Comparison of ENCODE assay signal across 8 cellular contexts in genomic region chr15:92819312-92820232, GRCh38.
A peak's percentile ranks its signal among the peaks of the same experiment; 100 is the strongest.
DNase-seq lines count a peak whose midpoint lies in the region; ATAC-seq, FAIRE-seq and TF ChIP-seq lines count a peak whose summit lies in the region.

No MANE protein-coding gene starts in this region.

- no peaks in the 10 kb centered on the region for H3K9me3 ChIP-seq in stomach

- ATAC-seq in HG02840 (IDR thresholded peaks at IDR 0.05; ENCODE audit: low FRiP score, unreplicated experiment): no peak

- FAIRE-seq in GM19239 (lab: Jason Lieb, UNC): peak; percentile 60

- peak overlapping the region; percentile 34 to 39 (median 36) for H3K4me3 ChIP-seq in stomach

- DNase-seq in GM19239 (ENCODE audit: insufficient read length, low spot score) (no peak), NCI-H1417 (lab: John Stamatoyannopoulos, UW) (peak; percentile 66 to 95 (median 69)), astrocyte of the hippocampus (ENCODE audit: low read depth, low spot score) (peak; percentile 59), kidney tubule cell (ENCODE audit: low spot score) (peak; percentile 52), stomach (no peak), MV-4-11 (lab: John Stamatoyannopoulos, UW) (no peak), NCI-H1048 (lab: John Stamatoyannopoulos, UW) (no peak)

- intact Hi-C loops in stomach (cut with DNase I; ENCODE audit: low total_unique reads): no loop called here

- TF ChIP-seq CTCF in stomach (IDR thresholded peaks at IDR 0.05): no peak

- peak overlapping the region; percentile 81 to 90 (median 87) for H3K27ac ChIP-seq in stomach

- no peaks in the 10 kb centered on the region for H3K36me3 ChIP-seq in stomach

- H3K4me1 ChIP-seq in stomach: peaks cover 17 to 45% (median 30%) of the 10 kb centered on the region in 4 donors

- 25 to 31% (median 26%) methylated on average over 16 of the region's 16 CpGs for WGBS in stomach, 5 donors

- no peak for TF ChIP-seq POLR2A in stomach (IDR thresholded peaks at IDR 0.05)

- TF ChIP-seq EP300 in stomach (IDR thresholded peaks at IDR 0.05): no peak

- no peaks in the 10 kb centered on the region for H3K27me3 ChIP-seq in stomach

Comparison
In these comparisons a context has a peak if more than half of its experiments do, and no peak if none do; other contexts are left out.
1. DNase-seq: peak in NCI-H1417 (3 of 3), astrocyte of the hippocampus (single experiment) and kidney tubule cell (single experiment); none in GM19239 (single experiment), stomach (single experiment), MV-4-11 (single experiment) and NCI-H1048 (single experiment).